Comparison of ENCODE assay signal across 9 cellular contexts in the genomic region with DNA sequence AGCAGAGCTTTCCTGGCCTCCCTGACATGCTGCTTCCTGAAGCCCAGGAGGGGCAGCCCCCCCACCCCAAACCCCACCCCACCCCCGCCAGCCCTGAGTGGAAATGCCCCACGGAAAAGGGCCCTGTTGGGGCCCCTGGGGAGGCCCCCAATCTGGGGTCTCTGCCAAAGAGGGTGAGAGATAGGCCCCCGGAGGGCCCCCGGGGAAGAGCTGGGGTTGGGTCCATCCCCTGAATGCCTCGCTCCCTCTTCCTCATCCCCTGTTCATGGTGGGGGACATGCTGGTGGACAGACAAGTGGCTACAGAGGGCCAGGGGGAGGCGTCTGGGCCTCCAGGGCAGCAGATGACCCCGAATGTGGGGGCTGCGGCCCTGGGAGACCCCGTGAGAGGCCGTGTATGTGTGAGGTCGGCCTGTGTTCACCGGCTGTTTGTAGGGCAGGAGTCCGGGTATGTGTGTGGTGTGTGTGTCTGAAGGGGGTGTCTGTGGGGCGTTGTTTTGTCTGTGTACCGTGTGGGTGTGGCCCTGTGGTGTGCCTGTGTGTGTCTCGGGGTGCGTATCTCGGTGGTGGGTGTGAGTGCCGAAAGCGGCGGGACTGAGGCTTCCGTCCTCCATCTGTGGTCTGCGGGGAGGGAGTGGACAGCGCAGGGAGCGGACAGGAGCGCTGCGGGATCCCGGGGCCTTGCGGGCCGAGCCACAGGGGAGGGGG. TPM values are rescaled to one million over a fixed set of nuclear protein-coding genes. Genes with fewer than 3 reads are reported as not detected.
DNase-seq lines count a peak whose midpoint lies in the region; ATAC-seq, FAIRE-seq and TF ChIP-seq lines count a peak whose summit lies in the region.
"Had no signal": no experiment of that assay in that cellular context is flagged by ENCODE, and none has a peak within 500 bp of the region (broad histone marks: within the 10 kb centered on the region; RNA-seq: fewer than 3 reads in every experiment).

No MANE protein-coding gene starts in this region.

- no peak for FAIRE-seq in small intestine (lab: Jason Lieb, UNC)
- FAIRE-seq: islet of Langerhans had no signal

- H3K79me2 ChIP-seq in OCI-LY7 (ENCODE audit: insufficient read depth, low read depth, low read length) = no peaks in the 10 kb centered on the region

- no peaks in the 10 kb centered on the region for H3K9me3 Mint-ChIP-seq in CD4-positive, CD25-positive, alpha-beta regulatory T cell
- H3K9me3 Mint-ChIP-seq in activated naive CD8-positive, alpha-beta T cell treated with anti-CD3 and anti-CD28 coated beads for 36 hours = no peaks in the 10 kb centered on the region

- peak overlapping the region; percentile 67 for H3K27ac ChIP-seq in CD4-positive, CD25-positive, alpha-beta regulatory T cell (ENCODE audit: insufficient read depth, low read length, poor library complexity, severe bottlenecking)
- no peak overlapping the region for H3K27ac ChIP-seq in OCI-LY7 (ENCODE audit: low read depth, low read length, poor library complexity, severe bottlenecking)
- peak overlapping the region; percentile 16 to 78 for H3K27ac ChIP-seq in small intestine (ENCODE audit: low read depth in 1 of 2, low read length in 1 of 2)

- no peaks in the 10 kb centered on the region for H3K9me3 ChIP-seq in CD4-positive, CD25-positive, alpha-beta regulatory T cell (ENCODE audit: control insufficient read depth in 2 of 2, low read length in 2 of 2)
- no peaks in the 10 kb centered on the region for H3K9me3 ChIP-seq in OCI-LY7 (ENCODE audit: low read length)
- no peaks in the 10 kb centered on the region for H3K9me3 ChIP-seq in small intestine (ENCODE audit: control insufficient read depth, low read depth)

- H3K27me3 ChIP-seq in CD4-positive, CD25-positive, alpha-beta regulatory T cell (ENCODE audit: control insufficient read depth, insufficient read depth, low read length) = no peaks in the 10 kb centered on the region
- H3K27me3 ChIP-seq in small intestine (ENCODE audit: control insufficient read depth in 2 of 2, insufficient read depth in 2 of 2, low read length in 2 of 2) = no peaks in the 10 kb centered on the region

- peak overlapping the region; percentile 77 for H2AFZ ChIP-seq in OCI-LY7 (ENCODE audit: low read length)

- CTCF ChIA-PET in OCI-LY7 (lab: Charles Lee; ENCODE audit: unreplicated experiment) = interaction anchor here (0.5 kb wide), 1 partner anchor 388 kb away, joined by 4 read pairs; no protein-coding TSS in a partner anchor

- no peak for TF ChIP-seq CTCF in OCI-LY7 (conservative IDR thresholded peaks at IDR 0.05; ENCODE audit: low read length)

- H3K36me3 ChIP-seq in CD4-positive, CD25-positive, alpha-beta regulatory T cell (ENCODE audit: control insufficient read depth, insufficient read depth, low read length) = no peaks in the 10 kb centered on the region
- H3K36me3 ChIP-seq in OCI-LY7 (ENCODE audit: insufficient read depth, low read length) (no peaks in the 10 kb centered on the region), small intestine (ENCODE audit: control insufficient read depth in 2 of 2, insufficient read depth in 2 of 2, low read length in 2 of 2) (no peaks in the 10 kb centered on the region)

- H3K27ac Mint-ChIP-seq in CD4-positive, CD25-positive, alpha-beta regulatory T cell = peak overlapping the region; percentile 75 to 100 (median 98)
- H3K27ac Mint-ChIP-seq in activated naive CD8-positive, alpha-beta T cell treated with anti-CD3 and anti-CD28 coated beads for 36 hours = peak overlapping the region; percentile 65

- WGBS in small intestine, 3 donors = 4 to 23% (median 18%) methylated on average over 12 to 24 of the region's 30 CpGs

- peak; percentile 60 to 78 (median 62) for DNase-seq in CD4-positive, CD25-positive, alpha-beta regulatory T cell
- DNase-seq in OCI-LY7 (ENCODE audit: low spot score) = peak; percentile 17
- no peak for DNase-seq in activated naive CD8-positive, alpha-beta T cell treated with anti-CD3 and anti-CD28 coated beads for 36 hours
- DNase-seq in hepatic stellate cell (ENCODE audit: low spot score) = peak; percentile 72
- DNase-seq in small intestine = peak; percentile 59
- DNase-seq in kidney glomerular epithelial cell (lab: John Stamatoyannopoulos, UW) = no peak
- no peak for DNase-seq in midbrain (lab: John Stamatoyannopoulos, UW)
- DNase-seq in GM19240 (ENCODE audit: insufficient read length, low spot score) = no peak

- no TSS peak for BruUV-seq in OCI-LY7 (replicated peaks; lab: Mats Ljungman, UMichigan)

- no peaks in the 10 kb centered on the region for H3K9me2 ChIP-seq in OCI-LY7 (ENCODE audit: insufficient read depth, low read length)

- no peaks in the 10 kb centered on the region for H3K36me3 Mint-ChIP-seq in CD4-positive, CD25-positive, alpha-beta regulatory T cell
- no peaks in the 10 kb centered on the region for H3K36me3 Mint-ChIP-seq in activated naive CD8-positive, alpha-beta T cell treated with anti-CD3 and anti-CD28 coated beads for 36 hours

- H3K4me1 Mint-ChIP-seq in CD4-positive, CD25-positive, alpha-beta regulatory T cell = peaks cover 0 to 42% (median 16%) of the 10 kb centered on the region in 4 donors
- peaks cover 20% of the 10 kb centered on the region for H3K4me1 Mint-ChIP-seq in activated naive CD8-positive, alpha-beta T cell treated with anti-CD3 and anti-CD28 coated beads for 36 hours

- no peak overlapping the region for H3K4me3 ChIP-seq in CD4-positive, CD25-positive, alpha-beta regulatory T cell (ENCODE audit: low read depth, low read length)
- H3K4me3 ChIP-seq in OCI-LY7 (ENCODE audit: low read depth, low read length, poor library complexity, severe bottlenecking) (no peak overlapping the region), small intestine (ENCODE audit: low read depth in 1 of 2, low read length in 2 of 2) (peak overlapping the region; percentile 53 to 56)

- H3K4me3 Mint-ChIP-seq in CD4-positive, CD25-positive, alpha-beta regulatory T cell = peak overlapping the region; percentile 93 to 96 (median 94)
- H3K4me3 Mint-ChIP-seq in activated naive CD8-positive, alpha-beta T cell treated with anti-CD3 and anti-CD28 coated beads for 36 hours = peak overlapping the region; percentile 81

- peaks cover 22% of the 10 kb centered on the region for H3K4me1 ChIP-seq in CD4-positive, CD25-positive, alpha-beta regulatory T cell (ENCODE audit: control insufficient read depth, insufficient read depth, low read length, poor library complexity, severe bottlenecking)
- H3K4me1 ChIP-seq in OCI-LY7 (ENCODE audit: insufficient read depth, low read length, poor library complexity, severe bottlenecking) (peaks cover 30% of the 10 kb centered on the region), small intestine (ENCODE audit: control insufficient read depth in 2 of 2, insufficient read depth in 1 of 2, low read depth in 1 of 2, low read length in 1 of 2) (peaks cover 0 to 4% of the 10 kb centered on the region in 2 donors)

- peak; percentile 63 to 75 for ATAC-seq in CD4-positive, CD25-positive, alpha-beta regulatory T cell (ENCODE audit: low read depth in 2 of 2)

- H4K20me1 ChIP-seq in OCI-LY7 (ENCODE audit: insufficient read depth, low read length) = no peaks in the 10 kb centered on the region

- H3K27me3 Mint-ChIP-seq in CD4-positive, CD25-positive, alpha-beta regulatory T cell = peaks cover 6% of the 10 kb centered on the region
- H3K27me3 Mint-ChIP-seq in activated naive CD8-positive, alpha-beta T cell treated with anti-CD3 and anti-CD28 coated beads for 36 hours = no peaks in the 10 kb centered on the region

- intact Hi-C loops in OCI-LY7 (cut with micrococcal nuclease; ENCODE audit: unreplicated experiment) = loop anchor here (1.0 to 2.0 kb wide), 2 partner anchors 433 to 479 kb away; no protein-coding TSS in a partner anchor

- peak overlapping the region; percentile 96 for H3K4me2 ChIP-seq in OCI-LY7 (ENCODE audit: low read length)

- POLR2A ChIA-PET in OCI-LY7 (lab: Charles Lee) = no interaction called here

RNA-seq across cellular contexts. Expression of a gene that starts 11.3 kb away (rescaled TPM):
- not detected for total RNA-seq in CD4-positive, CD25-positive, alpha-beta regulatory T cell
- not detected for polyA plus RNA-seq in CD4-positive, CD25-positive, alpha-beta regulatory T cell
- total RNA-seq in OCI-LY7 (2014; rRNA removed; shearing (Covaris generic)) = not detected in 2 replicates
- not detected in 2 replicates for total RNA-seq in OCI-LY7 (2022)
- total RNA-seq in activated naive CD8-positive, alpha-beta T cell treated with anti-CD3 and anti-CD28 coated beads for 36 hours = not detected
- under 1 TPM in 1 of 3 donors, not detected in 2; 0.09 TPM for polyA plus RNA-seq in small intestine

RNA-seq across cellular contexts. Expression of a gene that starts 16.3 kb away (rescaled TPM):
- total RNA-seq in CD4-positive, CD25-positive, alpha-beta regulatory T cell = 37.4 TPM
- 10 to 100 TPM; 41.9 to 56.7 (median 52.8) TPM for polyA plus RNA-seq in CD4-positive, CD25-positive, alpha-beta regulatory T cell
- 46.6 and 51.9 TPM in 2 replicates for total RNA-seq in OCI-LY7 (2014; rRNA removed; shearing (Covaris generic))
- total RNA-seq in OCI-LY7 (2022) = 59.8 and 64.2 TPM in 2 replicates
- total RNA-seq in activated naive CD8-positive, alpha-beta T cell treated with anti-CD3 and anti-CD28 coated beads for 36 hours = 10 to 100 TPM; 78.8 to 79.4 TPM
- polyA plus RNA-seq in small intestine = 10 to 100 TPM; 42.5 to 64.3 (median 43.2) TPM

RNA-seq across cellular contexts. Expression of a gene that starts 32.3 kb away (rescaled TPM):
- total RNA-seq in CD4-positive, CD25-positive, alpha-beta regulatory T cell = 27.8 TPM
- polyA plus RNA-seq in CD4-positive, CD25-positive, alpha-beta regulatory T cell = 10 to 100 TPM; 21.7 to 26.9 (median 23.7) TPM
- 17.5 and 21.4 TPM in 2 replicates for total RNA-seq in OCI-LY7 (2014; rRNA removed; shearing (Covaris generic))
- 18.9 and 19.0 TPM in 2 replicates for total RNA-seq in OCI-LY7 (2022)
- total RNA-seq in activated naive CD8-positive, alpha-beta T cell treated with anti-CD3 and anti-CD28 coated beads for 36 hours = 10 to 100 TPM; 24.9 to 25.1 TPM
- polyA plus RNA-seq in small intestine = 10 to 100 TPM; 11.9 to 14.9 (median 14.1) TPM

RNA-seq across cellular contexts. Expression of a gene that starts 55.8 kb away (rescaled TPM):
- not detected for total RNA-seq in CD4-positive, CD25-positive, alpha-beta regulatory T cell
- polyA plus RNA-seq in CD4-positive, CD25-positive, alpha-beta regulatory T cell = not detected
- not detected in 2 replicates for total RNA-seq in OCI-LY7 (2014; rRNA removed; shearing (Covaris generic))
- total RNA-seq in OCI-LY7 (2022) = not detected in 2 replicates
- under 1 TPM; 0.66 to 0.76 TPM for total RNA-seq in activated naive CD8-positive, alpha-beta T cell treated with anti-CD3 and anti-CD28 coated beads for 36 hours
- polyA plus RNA-seq in small intestine = 1 to 10 TPM in 1 of 3 donors, not detected in 2; 1.8 TPM

Comparison
In these comparisons a context has a peak if more than half of its experiments do, and no peak if none do; other contexts are left out.
1. DNase-seq: peak in CD4-positive, CD25-positive, alpha-beta regulatory T cell (3 of 3), OCI-LY7 (single experiment), hepatic stellate cell (single experiment) and small intestine (single experiment); none in activated naive CD8-positive, alpha-beta T cell treated with anti-CD3 and anti-CD28 coated beads for 36 hours (single experiment), kidney glomerular epithelial cell (single experiment), midbrain (single experiment) and GM19240 (single experiment).
2. H3K4me3 ChIP-seq: peak in small intestine (2 of 2); none in CD4-positive, CD25-positive, alpha-beta regulatory T cell (single experiment) and OCI-LY7 (single experiment).